2 cellular contexts compared by ENCODE assay signal in genomic region chr19:50317115-50317514, GRCh38.
TF ChIP-seq lines count a peak whose summit lies in the region.

No MANE protein-coding gene starts in this region.

TF ChIP-seq in HEK293, 187 proteins besides CTCF, POLR2A, EP300 and RAD21:
- TF ChIP-seq ZNF843 (tag by site-specific recombination; IDR thresholded peaks at IDR 0.05) = no peak
- TF ChIP-seq ZFHX2 (tag by site-specific recombination; conservative IDR thresholded peaks at IDR 0.05) = peak; percentile 35
- TF ChIP-seq ZNF792 (tag by site-specific recombination; IDR thresholded peaks at IDR 0.05) = no peak
- peak; percentile 70 for TF ChIP-seq PRDM10 (tag by site-specific recombination; IDR thresholded peaks at IDR 0.05)
- TF ChIP-seq ZNF513 (tag by site-specific recombination; IDR thresholded peaks at IDR 0.05) = no peak
- no peak for TF ChIP-seq ZNF391 (tag by site-specific recombination; IDR thresholded peaks at IDR 0.05; ENCODE audit: borderline replicate concordance, low read depth)
- no peak for TF ChIP-seq ZNF623 (tag by site-specific recombination; IDR thresholded peaks at IDR 0.05)
- TF ChIP-seq ZNF560 (tag by site-specific recombination; IDR thresholded peaks at IDR 0.05; ENCODE audit: borderline replicate concordance) = no peak
- TF ChIP-seq KLF16 (tag by site-specific recombination; IDR thresholded peaks at IDR 0.05) = no peak
- TF ChIP-seq ZBTB48 (tag by site-specific recombination; IDR thresholded peaks at IDR 0.05) = no peak
- no peak for TF ChIP-seq ZNF140 (tag by site-specific recombination; IDR thresholded peaks at IDR 0.05)
- peak; percentile 53 for TF ChIP-seq EGR2 (tag by site-specific recombination; IDR thresholded peaks at IDR 0.05; ENCODE audit: low read depth)
- no peak for TF ChIP-seq ZNF670 (tag by site-specific recombination; IDR thresholded peaks at IDR 0.05; ENCODE audit: low read depth)
- no peak for TF ChIP-seq ZNF416 (tag by site-specific recombination; IDR thresholded peaks at IDR 0.05)
- no peak for TF ChIP-seq ZNF621 (tag by site-specific recombination; IDR thresholded peaks at IDR 0.05)

TF ChIP-seq in H1, 55 proteins besides CTCF, POLR2A, EP300 and RAD21:
- TF ChIP-seq ZNF274 (IDR thresholded peaks at IDR 0.05; ENCODE audit: borderline replicate concordance, extremely low read depth, low read length) (no peak), ASH2L (IDR thresholded peaks at IDR 0.05; ENCODE audit: low read length) (no peak), CBX8 (IDR thresholded peaks at IDR 0.05; ENCODE audit: borderline replicate concordance, low read depth, low read length) (no peak), ATF2 (IDR thresholded peaks at IDR 0.05; ENCODE audit: low read length) (no peak), RXRA (IDR thresholded peaks at IDR 0.05; ENCODE audit: insufficient read depth, low read depth, low read length) (no peak), SUZ12 (IDR thresholded peaks at IDR 0.05; ENCODE audit: low read length) (no peak), KDM1A (IDR thresholded peaks at IDR 0.05; ENCODE audit: borderline replicate concordance, low read length) (no peak), SIN3A (conservative IDR thresholded peaks at IDR 0.05 in 1 of 2, IDR thresholded peaks at IDR 0.05 in 1 of 2; ENCODE audit: low read depth in 1 of 2, low read length in 2 of 2) (no peak), JUN (IDR thresholded peaks at IDR 0.05; ENCODE audit: low read depth, low read length) (no peak), HDAC6 (IDR thresholded peaks at IDR 0.05; ENCODE audit: low read depth, low read length) (no peak), CHD2 (IDR thresholded peaks at IDR 0.05; ENCODE audit: low read length) (no peak), FOSL1 (IDR thresholded peaks at IDR 0.05; ENCODE audit: insufficient read depth, low read depth, low read length) (no peak), CREB1 (IDR thresholded peaks at IDR 0.05) (no peak)
